8 cellular contexts compared by ENCODE assay signal in the genomic region with DNA sequence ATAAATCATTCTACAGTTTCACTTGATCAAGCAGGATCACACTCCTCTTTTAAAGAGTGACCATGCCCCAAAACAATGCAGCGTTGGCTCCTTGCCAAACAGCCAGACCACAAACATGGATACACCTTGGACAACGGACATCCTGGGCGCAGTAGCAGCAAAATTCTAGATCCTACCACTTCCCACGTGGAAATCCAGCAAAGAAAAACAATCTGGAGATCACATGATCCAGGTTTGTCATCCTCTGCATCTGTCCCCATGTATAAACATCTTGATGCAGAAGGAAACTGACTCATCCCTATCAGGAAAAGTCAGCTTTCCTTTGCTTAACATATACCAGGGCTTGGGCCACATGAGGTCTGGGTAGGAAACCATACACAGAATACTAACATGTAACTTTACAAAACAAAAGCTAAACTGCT. TPM values are rescaled to one million over a fixed set of nuclear protein-coding genes. Genes with fewer than 3 reads are reported as not detected.
DNase-seq lines count a peak whose midpoint lies in the region; ATAC-seq, FAIRE-seq and TF ChIP-seq lines count a peak whose summit lies in the region.

No MANE protein-coding gene starts in this region.

- TF ChIP-seq CTCF in adrenal gland (IDR thresholded peaks at IDR 0.05): no peak
- TF ChIP-seq CTCF in right atrium auricular region (IDR thresholded peaks at IDR 0.05): no peak
- TF ChIP-seq CTCF in thyroid gland (IDR thresholded peaks at IDR 0.05): no peak

- no peaks in the 10 kb centered on the region for H3K36me3 ChIP-seq in adrenal gland (replicated peaks in 1 of 2)
- no peaks in the 10 kb centered on the region for H3K36me3 ChIP-seq in right atrium auricular region
- no peaks in the 10 kb centered on the region for H3K36me3 ChIP-seq in thyroid gland

- no peak overlapping the region for H3K4me3 ChIP-seq in adrenal gland
- no peak overlapping the region for H3K4me3 ChIP-seq in right atrium auricular region
- H3K4me3 ChIP-seq in thyroid gland (replicated peaks in 1 of 3): no peak overlapping the region

- peaks cover 0 to 3% (median 0%) of the 10 kb centered on the region in 3 donors for H3K9me3 ChIP-seq in adrenal gland (replicated peaks in 1 of 3)
- no peaks in the 10 kb centered on the region for H3K9me3 ChIP-seq in right atrium auricular region
- H3K9me3 ChIP-seq in thyroid gland: no peaks in the 10 kb centered on the region

- 38 to 56% (median 51%) methylated on average over 4 of the region's 4 CpGs for WGBS in adrenal gland, 4 donors
- WGBS in thyroid gland, 2 donors: 48 to 71% methylated on average over 4 of the region's 4 CpGs

- TF ChIP-seq POLR2A in adrenal gland (IDR thresholded peaks at IDR 0.05) (no peak), thyroid gland (IDR thresholded peaks at IDR 0.05) (no peak)

- H3K27me3 ChIP-seq in adrenal gland (no peaks in the 10 kb centered on the region), right atrium auricular region (no peaks in the 10 kb centered on the region), thyroid gland (no peaks in the 10 kb centered on the region)

- peaks cover 0 to 12% of the 10 kb centered on the region in 2 donors for H3K4me1 ChIP-seq in adrenal gland (replicated peaks in 1 of 2)
- peaks cover 0 to 19% of the 10 kb centered on the region in 2 donors for H3K4me1 ChIP-seq in right atrium auricular region
- H3K4me1 ChIP-seq in thyroid gland: peaks cover 0 to 6% of the 10 kb centered on the region in 2 donors

- no peak for FAIRE-seq in HTR-8/SVneo (lab: Jason Lieb, UNC)

- DNase-seq in HTR-8/SVneo (ENCODE audit: insufficient read length, low spot score): peak; percentile 1
- peak in 5 of 7 donors; percentile 26 to 35 (median 27) for DNase-seq in adrenal gland
- DNase-seq in right atrium auricular region (ENCODE audit: low spot score): no peak
- DNase-seq in thyroid gland: peak; percentile 17 to 27
- no peak for DNase-seq in COR-L47 (lab: John Stamatoyannopoulos, UW)

- H3K27ac ChIP-seq in adrenal gland (peak overlapping the region in 2 of 5 donors; percentile 24 to 40), right atrium auricular region (peak overlapping the region; percentile 24 to 67), thyroid gland (peak overlapping the region in 2 of 3 donors; percentile 7 to 36)

- ATAC-seq in GM18873 (IDR thresholded peaks at IDR 0.05; ENCODE audit: low FRiP score, unreplicated experiment) (no peak), HG03280 (IDR thresholded peaks at IDR 0.05; ENCODE audit: unreplicated experiment) (no peak)
- ATAC-seq in activated CD4-positive, CD25-positive, alpha-beta regulatory T cell treated with anti-CD3 and anti-CD28 coated beads, Interleukin-2, amount 50 U/mL, for 24 hours: no peak

- intact Hi-C loops in adrenal gland (cut with DNase I) (no loop called here), thyroid gland (cut with DNase I) (no loop called here)

RNA-seq across cellular contexts. Expression of gene ZNF521, which starts 53.1 kb away (rescaled TPM):
- total RNA-seq in adrenal gland: 100 to 1,000 TPM in 1 of 8 donors, 10 to 100 TPM in 7; 22.5 to 270 (median 49.1) TPM
- 10 to 100 TPM in 1 of 3 donors, 1 to 10 TPM in 2; 3.7 to 15.9 (median 6.2) TPM for polyA plus RNA-seq in adrenal gland
- total RNA-seq in right atrium auricular region: 10 to 100 TPM; 36.1 to 37.5 TPM
- total RNA-seq in thyroid gland: 10 to 100 TPM; 28.2 to 67.3 (median 53.1) TPM

Comparison
In these comparisons a context has a peak if more than half of its experiments do, and no peak if none do; other contexts are left out.
1. DNase-seq: peak in HTR-8/SVneo (single experiment), adrenal gland (5 of 7) and thyroid gland (2 of 2); none in right atrium auricular region (single experiment) and COR-L47 (single experiment).